In genomic region chr4:150332086-150332485, GRCh38 we compare ENCODE assay signal across 26 cellular contexts.
"Had no signal": no experiment of that assay in that cellular context is flagged by ENCODE, and none has a peak within 500 bp of the region (broad histone marks: within the 10 kb centered on the region; RNA-seq: fewer than 3 reads in every experiment).

No MANE protein-coding gene starts in this region.

- H3K36me3 ChIP-seq: left ventricle myocardium inferior, ovary, stomach, thyroid gland, transverse colon, upper lobe of right lung had no signal

- H3K4me3 Mint-ChIP-seq: immature natural killer cell; naive thymus-derived CD4-positive, alpha-beta T cell; natural killer cell treated with Interleukin-12 subunit alpha and Interleukin-12 subunit beta and Interleukin-15 and Interleukin-18, amount 100 ng/mL, for 72 hours; stimulated activated naive B cell treated with anti-CD40 and anti-IgM and Interleukin-4, amounts not matched to agents 10 μg/mL and 1 μg/mL and 100 μg/mL, for 72 hours had no signal

- H3K27me3 ChIP-seq: ovary, stomach, testis, thyroid gland, transverse colon, upper lobe of right lung had no signal

- H3K27ac ChIP-seq: left ventricle myocardium inferior, ovary, skin epidermis, stomach, testis, thyroid gland, transverse colon, upper lobe of right lung had no signal

- H3K27me3 Mint-ChIP-seq: naive thymus-derived CD4-positive, alpha-beta T cell; natural killer cell treated with Interleukin-12 subunit alpha and Interleukin-12 subunit beta and Interleukin-15 and Interleukin-18, amount 100 ng/mL, for 72 hours; progenitor cell of endocrine pancreas; stimulated activated naive B cell treated with anti-CD40 and anti-IgM and Interleukin-4, amounts not matched to agents 10 μg/mL and 1 μg/mL and 100 μg/mL, for 72 hours had no signal

- H3K4me1 ChIP-seq: testis, thyroid gland, upper lobe of right lung had no signal

- ATAC-seq: mucosa of descending colon; naive thymus-derived CD4-positive, alpha-beta T cell; natural killer cell treated with Interleukin-12 subunit alpha and Interleukin-12 subunit beta and Interleukin-15 and Interleukin-18, amount 100 ng/mL, for 72 hours; right cardiac atrium; sciatic nerve; stimulated activated naive B cell treated with anti-CD40 and anti-IgM and Interleukin-4, amounts not matched to agents 10 μg/mL and 1 μg/mL and 100 μg/mL, for 72 hours; stimulated activated naive CD8-positive, alpha-beta T cell treated with anti-CD3 and anti-CD28 coated beads, Interleukin-15, Interleukin-2, amounts not matched to agents 100 U/mL and 50 U/mL, for 24 hours; upper lobe of right lung had no signal

- DNase-seq: hypothalamus; immature natural killer cell; islet precursor cell; left ventricle myocardium inferior; midbrain; mucosa of descending colon; naive thymus-derived CD4-positive, alpha-beta T cell; ovary; right cardiac atrium; stimulated activated CD4-positive, alpha-beta T cell treated with anti-CD3 and anti-CD28 coated beads, Interleukin-12 subunit alpha, Interleukin-12 subunit beta, amount 100 ng/mL, for 4 hours; stimulated activated CD4-positive, alpha-beta T cell treated with anti-CD3 and anti-CD28 coated beads, Interleukin-15, amount 100 ng/mL, for 24 hours; stimulated activated CD4-positive, alpha-beta T cell treated with anti-CD3 and anti-CD28 coated beads, Interleukin-2, amount 100 ng/mL, for 24 hours; stimulated activated CD4-positive, alpha-beta T cell treated with anti-CD3 and anti-CD28 coated beads, Interleukin-4, amount 100 ng/mL, for 1 hour; stimulated activated naive B cell treated with anti-CD40 and anti-IgM and Interleukin-4, amounts not matched to agents 10 μg/mL and 1 μg/mL and 100 μg/mL, for 72 hours; stimulated activated naive CD8-positive, alpha-beta T cell treated with anti-CD3 and anti-CD28 coated beads, Interleukin-15, Interleukin-2, amounts not matched to agents 100 U/mL and 50 U/mL, for 24 hours; stomach; testis; thyroid gland; transverse colon; upper lobe of right lung had no signal

- FAIRE-seq: urothelium cell line had no signal

- H3K4me3 ChIP-seq: left ventricle myocardium inferior, lung, mucosa of descending colon, ovary, skin epidermis, stomach, testis, thyroid gland, transverse colon, upper lobe of right lung had no signal

- H3K9me3 ChIP-seq: left ventricle myocardium inferior, mucosa of descending colon, ovary, stomach, testis, thyroid gland, transverse colon, upper lobe of right lung had no signal

- H3K27ac Mint-ChIP-seq: immature natural killer cell; naive thymus-derived CD4-positive, alpha-beta T cell; natural killer cell treated with Interleukin-12 subunit alpha and Interleukin-12 subunit beta and Interleukin-15 and Interleukin-18, amount 100 ng/mL, for 72 hours; progenitor cell of endocrine pancreas; stimulated activated naive B cell treated with anti-CD40 and anti-IgM and Interleukin-4, amounts not matched to agents 10 μg/mL and 1 μg/mL and 100 μg/mL, for 72 hours had no signal

- H3K9me3 Mint-ChIP-seq: immature natural killer cell; naive thymus-derived CD4-positive, alpha-beta T cell; natural killer cell treated with Interleukin-12 subunit alpha and Interleukin-12 subunit beta and Interleukin-15 and Interleukin-18, amount 100 ng/mL, for 72 hours; stimulated activated naive B cell treated with anti-CD40 and anti-IgM and Interleukin-4, amounts not matched to agents 10 μg/mL and 1 μg/mL and 100 μg/mL, for 72 hours had no signal

- H3K36me3 Mint-ChIP-seq: natural killer cell treated with Interleukin-12 subunit alpha and Interleukin-12 subunit beta and Interleukin-15 and Interleukin-18, amount 100 ng/mL, for 72 hours had no signal
